In genomic region chr20:44287272-44288097, GRCh38 we compare ENCODE assay signal across 32 cellular contexts. TPM values are rescaled to one million over a fixed set of nuclear protein-coding genes. Genes with fewer than 3 reads are reported as not detected.
A peak's percentile ranks its signal among the peaks of the same experiment; 100 is the strongest.
DNase-seq lines count a peak whose midpoint lies in the region; ATAC-seq, FAIRE-seq and TF ChIP-seq lines count a peak whose summit lies in the region.
"Had no signal": no experiment of that assay in that cellular context is flagged by ENCODE, and none has a peak within 500 bp of the region (broad histone marks: within the 10 kb centered on the region; RNA-seq: fewer than 3 reads in every experiment).

No MANE protein-coding gene starts in this region.

- no peaks in the 10 kb centered on the region for H3K9me3 ChIP-seq in left ventricle myocardium inferior (replicated peaks)
- H3K9me3 ChIP-seq: stomach, tibial artery had no signal

- intact Hi-C loops in left ventricle myocardium inferior (cut with micrococcal nuclease): no loop called here

- DNase-seq in HTR-8/SVneo (ENCODE audit: insufficient read length, low spot score) (no peak), dermis blood vessel endothelial cell (peak; percentile 5), left ventricle myocardium inferior (peak; percentile 48), mucosa of gallbladder (ENCODE audit: low spot score) (peak; percentile 47), NCI-H526 (lab: John Stamatoyannopoulos, UW) (no peak), C1 segment of cervical spinal cord (lab: John Stamatoyannopoulos, UW) (no peak)
- DNase-seq in activated naive CD4-positive, alpha-beta T cell treated with anti-CD3 and anti-CD28 coated beads, Interleukin-2, amount 50 U/mL, for 16 hours: no peak
- DNase-seq: activated CD8-positive, alpha-beta memory T cell treated with anti-CD3 and anti-CD28 coated beads, Interleukin-2, amount 50 U/mL, for 48 hours; amniotic stem cell; brain microvascular endothelial cell; DND-41; effector CD8-positive, alpha-beta T cell; NCI-H1417 treated with DMSO at 0.1 percent for 48 hours; NCI-H2029 treated with DMSO at 0.1 percent for 48 hours; NCI-H2227 treated with DMSO at 0.1 percent for 48 hours; NCI-H69; PC-9; SHP77; spleen; stimulated activated CD4-positive, alpha-beta T cell treated with anti-CD3 and anti-CD28 coated beads, Interleukin-2, amount 100 ng/mL, for 24 hours; stimulated activated CD8-positive, alpha-beta memory T cell treated with anti-CD3 and anti-CD28 coated beads, Interleukin-4, amount 100 ng/mL, for 48 hours; stomach; tibial artery had no signal

- no peaks in the 10 kb centered on the region for H3K36me3 ChIP-seq in left ventricle myocardium inferior
- H3K36me3 ChIP-seq: brain microvascular endothelial cell had no signal

- H3K4me1 ChIP-seq in left ventricle myocardium inferior: peaks cover 39% of the 10 kb centered on the region
- H3K4me1 ChIP-seq: A549, spleen, stomach, tibial artery had no signal

- peak; percentile 64 for FAIRE-seq in HTR-8/SVneo (lab: Jason Lieb, UNC)
- FAIRE-seq: A549, keratinocyte had no signal

- TF ChIP-seq CTCF in left ventricle myocardium inferior (IDR thresholded peaks at IDR 0.05; ENCODE audit: borderline replicate concordance): no peak

- H3K27me3 ChIP-seq in left ventricle myocardium inferior (ENCODE audit: low read depth): no peaks in the 10 kb centered on the region
- H3K27me3 ChIP-seq: brain microvascular endothelial cell, spleen, stomach, tibial artery had no signal

- no peak overlapping the region for H3K4me3 ChIP-seq in left ventricle myocardium inferior
- H3K4me3 ChIP-seq: A549, GM23338, PC-9, spleen, stomach, tibial artery had no signal

- no peak for ATAC-seq in HG02571 (IDR thresholded peaks at IDR 0.05; ENCODE audit: unreplicated experiment)
- ATAC-seq: A549; activated CD8-positive, alpha-beta T cell treated with anti-CD3 and anti-CD28 coated beads for 36 hours had no signal

- peak overlapping the region; percentile 64 for H3K27ac ChIP-seq in left ventricle myocardium inferior (replicated peaks)
- H3K27ac ChIP-seq: A549, brain microvascular endothelial cell, PC-9, spleen, stomach, tibial artery had no signal

RNA-seq across cellular contexts. Expression of gene FITM2, which starts 23.5 kb away (rescaled TPM):
- 7.5 and 9.1 TPM in 2 replicates for total RNA-seq in dermis blood vessel endothelial cell
- total RNA-seq in left ventricle myocardium inferior: 160 TPM
- total RNA-seq in mucosa of gallbladder: 10.9 TPM

RNA-seq across cellular contexts. Expression of gene GDAP1L1, which starts 40.4 kb away (rescaled TPM):
- total RNA-seq in dermis blood vessel endothelial cell (not detected in 2 replicates), left ventricle myocardium inferior (0.55 TPM), mucosa of gallbladder (not detected)
- total RNA-seq: CD4-positive, CD25-positive, alpha-beta regulatory T cell; lung microvascular endothelial cell; osteocyte; PC-9; spleen had no signal

RNA-seq across cellular contexts. Expression of gene R3HDML, which starts 49.4 kb away (rescaled TPM):
- total RNA-seq in dermis blood vessel endothelial cell (not detected in 2 replicates), left ventricle myocardium inferior (not detected), mucosa of gallbladder (not detected)
- total RNA-seq: activated CD8-positive, alpha-beta T cell treated with anti-CD3 and anti-CD28 coated beads for 36 hours; activated T-helper 1 cell treated with anti-CD3 and anti-CD28 coated beads, Interleukin-12 subunit alpha, Interleukin-12 subunit beta, Interleukin-2, Interleukin-4 antibody, amounts not matched to agents 30 ng/mL and 10 ng/mL and 1 ng/mL, durations not matched to agents 14 hours and 24 hours and 36 hours; CD4-positive, CD25-positive, alpha-beta regulatory T cell; GM23338; lung microvascular endothelial cell; osteocyte; PC-9; spleen; stomach had no signal

Comparison
In these comparisons a context has a peak if more than half of its experiments do, and no peak if none do; other contexts are left out.
1. DNase-seq: peak in dermis blood vessel endothelial cell (single experiment), left ventricle myocardium inferior (single experiment) and mucosa of gallbladder (single experiment); none in HTR-8/SVneo (single experiment), NCI-H526 (0 of 2), C1 segment of cervical spinal cord (0 of 14) and activated naive CD4-positive, alpha-beta T cell treated with anti-CD3 and anti-CD28 coated beads, Interleukin-2, amount 50 U/mL, for 16 hours (single experiment).
2. RNA of gene FITM2, which starts 23.5 kb away (total RNA-seq): 160 TPM in left ventricle myocardium inferior (single experiment); 10.9 TPM in mucosa of gallbladder (single experiment) and 7.5 to 9.1 TPM in dermis blood vessel endothelial cell; every median in the first group is over 10 times any median in the second.